26 cellular contexts compared by ENCODE assay signal in genomic region chr3:121781611-121782010, GRCh38. TPM values are rescaled to one million over a fixed set of nuclear protein-coding genes. Genes with fewer than 3 reads are reported as not detected.
DNase-seq lines count a peak whose midpoint lies in the region; FAIRE-seq and TF ChIP-seq lines count a peak whose summit lies in the region.
"Had no signal": no experiment of that assay in that cellular context is flagged by ENCODE, and none has a peak within 500 bp of the region (broad histone marks: within the 10 kb centered on the region; RNA-seq: fewer than 3 reads in every experiment).

No MANE protein-coding gene starts in this region.

- H3K27ac Mint-ChIP-seq in immature natural killer cell = no peak overlapping the region
- H3K27ac Mint-ChIP-seq: B cell; CD4-positive, alpha-beta T cell; CD8-positive, alpha-beta T cell had no signal

- no peak for TF ChIP-seq POLR2A in GM12891 (IDR thresholded peaks at IDR 0.05; ENCODE audit: low read depth, low read length)
- TF ChIP-seq POLR2A in Peyer's patch (IDR thresholded peaks at IDR 0.05) = no peak
- no peak for TF ChIP-seq POLR2A in H54 (IDR thresholded peaks at IDR 0.05; ENCODE audit: low read depth, low read length)

- H3K4me1 ChIP-seq in Peyer's patch = no peaks in the 10 kb centered on the region
- H3K4me1 ChIP-seq: BLaER1 treated with 17β-estradiol and CSF1 and Interleukin-3, amounts not matched to agents 10 nM and 100 nM; Caco-2 had no signal

- no peak overlapping the region for H3K27ac ChIP-seq in Peyer's patch
- H3K27ac ChIP-seq: BLaER1 treated with 17β-estradiol and CSF1 and Interleukin-3, amounts not matched to agents 10 nM and 100 nM; C4-2B had no signal

- H3K4me3 Mint-ChIP-seq in immature natural killer cell = no peak overlapping the region
- H3K4me3 Mint-ChIP-seq: B cell; CD4-positive, alpha-beta T cell; CD8-positive, alpha-beta T cell had no signal

- H3K27me3 Mint-ChIP-seq in immature natural killer cell (ENCODE audit: low read depth in 3 of 3) = peaks cover 0 to 1% (median 0%) of the 10 kb centered on the region in 3 donors
- H3K27me3 Mint-ChIP-seq: B cell; CD4-positive, alpha-beta T cell had no signal

- H3K4me1 Mint-ChIP-seq in immature natural killer cell = no peaks in the 10 kb centered on the region

- no peaks in the 10 kb centered on the region for H3K9me3 ChIP-seq in Peyer's patch
- H3K9me3 ChIP-seq: Caco-2 had no signal

- DNase-seq in GM12891 (ENCODE audit: insufficient read length, low spot score) (no peak), kidney tubule cell (ENCODE audit: low spot score) (peak; percentile 58), renal cortical epithelial cell (ENCODE audit: low read depth) (peak; percentile 51), immature natural killer cell (no peak), Peyer's patch (no peak), H54 (ENCODE audit: insufficient read length, low spot score) (no peak), DMS 273 (lab: John Stamatoyannopoulos, UW; ENCODE audit: unreplicated experiment) (no peak)
- DNase-seq: 8988T; AML-193; Caco-2; Calu3; CD4-positive, alpha-beta T cell; CD8-positive, alpha-beta T cell; DMS 273 treated with DMSO at 0.1 percent for 48 hours; DMS153; DMS53; DMS79; DND-41; EL; GDM1 had no signal

- H3K36me3 Mint-ChIP-seq in immature natural killer cell = peaks cover 40 to 44% (median 44%) of the 10 kb centered on the region in 3 donors

- peaks cover 0 to 62% (median 0%) of the 10 kb centered on the region in 3 donors for H3K36me3 ChIP-seq in Peyer's patch

- no peaks in the 10 kb centered on the region for H3K9me3 Mint-ChIP-seq in immature natural killer cell
- H3K9me3 Mint-ChIP-seq: CD4-positive, alpha-beta T cell; CD8-positive, alpha-beta T cell had no signal

- no peaks in the 10 kb centered on the region for H3K27me3 ChIP-seq in Peyer's patch
- H3K27me3 ChIP-seq: BLaER1 treated with 17β-estradiol and CSF1 and Interleukin-3, amounts not matched to agents 10 nM and 100 nM had no signal

- no peak for TF ChIP-seq CTCF in Peyer's patch (IDR thresholded peaks at IDR 0.05)

- FAIRE-seq in GM12891 (lab: Jason Lieb, UNC) (peak; percentile 5), H54 (lab: Jason Lieb, UNC) (no peak)
- FAIRE-seq: A204.1, GM12878, GM19239 had no signal

- no peak overlapping the region for H3K4me3 ChIP-seq in Peyer's patch
- H3K4me3 ChIP-seq: BLaER1 treated with 17β-estradiol and CSF1 and Interleukin-3, amounts not matched to agents 10 nM and 100 nM; GM12878 had no signal

TF ChIP-seq in GM12891, 5 proteins besides CTCF, POLR2A, EP300 and RAD21:
- TF ChIP-seq SPI1 (IDR thresholded peaks at IDR 0.05; ENCODE audit: low read depth, low read length) = no peak
- no peak for TF ChIP-seq POU2F2 (IDR thresholded peaks at IDR 0.05; ENCODE audit: low read depth, low read length)
- no peak for TF ChIP-seq TAF1 (IDR thresholded peaks at IDR 0.05; ENCODE audit: low read depth, low read length)
- no peak for TF ChIP-seq POLR2AphosphoS5 (IDR thresholded peaks at IDR 0.05; ENCODE audit: low read depth, low read length)
- no peak for TF ChIP-seq PAX5 (IDR thresholded peaks at IDR 0.05; ENCODE audit: insufficient read depth, low read length, severe bottlenecking)

RNA-seq across cellular contexts. Expression of gene GOLGB1, which starts 32.1 kb away (rescaled TPM):
- polyA plus RNA-seq in GM12891 (2012; ENCODE audit: low read depth, missing spikeins) = 15.6 TPM
- total RNA-seq in renal cortical epithelial cell (34.9 and 111 TPM in 2 replicates), Peyer's patch (100 to 1,000 TPM in 2 of 4 donors, 10 to 100 TPM in 2; 84.0 to 134 (median 112) TPM)
- polyA plus RNA-seq in immature natural killer cell = 10 to 100 TPM in 1 of 3 donors, 1 to 10 TPM in 2; 1.6 to 12.0 (median 2.5) TPM

RNA-seq across cellular contexts. Expression of gene IQCB1, which starts 53.2 kb away (rescaled TPM):
- polyA plus RNA-seq in GM12891 (2012; ENCODE audit: low read depth, missing spikeins) = 29.3 TPM
- total RNA-seq in renal cortical epithelial cell (13.5 and 17.7 TPM in 2 replicates), Peyer's patch (10 to 100 TPM; 22.8 to 50.3 (median 29.6) TPM)
- 10 to 100 TPM; 10.8 to 17.4 (median 11.5) TPM for polyA plus RNA-seq in immature natural killer cell

RNA-seq across cellular contexts. Expression of gene EAF2, which starts 53.4 kb away (rescaled TPM):
- 35.5 TPM for polyA plus RNA-seq in GM12891 (2012; ENCODE audit: low read depth, missing spikeins)
- total RNA-seq in renal cortical epithelial cell = 3.0 and 4.0 TPM in 2 replicates
- polyA plus RNA-seq in immature natural killer cell = 10 to 100 TPM in 2 of 3 donors, 1 to 10 TPM in 1; 9.2 to 18.9 (median 14.3) TPM
- total RNA-seq in Peyer's patch = 10 to 100 TPM in 1 of 4 donors, 1 to 10 TPM in 2, not detected in 1; 3.5 to 35.5 (median 4.7) TPM

Comparison
In these comparisons a context has a peak if more than half of its experiments do, and no peak if none do; other contexts are left out.
1. DNase-seq: peak in kidney tubule cell (single experiment) and renal cortical epithelial cell (single experiment); none in GM12891 (single experiment), immature natural killer cell (0 of 3), Peyer's patch (0 of 3), H54 (single experiment) and DMS 273 (single experiment).